Comparison of ENCODE assay signal across 32 cellular contexts in genomic region chr17:28249706-28250105, GRCh38.
"Had no signal": no experiment of that assay in that cellular context is flagged by ENCODE, and none has a peak within 500 bp of the region (broad histone marks: within the 10 kb centered on the region; RNA-seq: fewer than 3 reads in every experiment).

No MANE protein-coding gene starts in this region.

- H3K9me3 Mint-ChIP-seq: activated CD4-positive, alpha-beta memory T cell treated with anti-CD3 and anti-CD28 coated beads, Interleukin-2, amount 10 ng/mL, durations not matched to agents 7 days and 5 days; activated CD4-positive, alpha-beta T cell treated with anti-CD3 and anti-CD28 coated beads, Interleukin-2, amount 10 ng/mL, durations not matched to agents 7 days and 5 days; activated naive CD4-positive, alpha-beta T cell treated with anti-CD3 and anti-CD28 coated beads, Interleukin-2, amount 10 ng/mL, durations not matched to agents 7 days and 5 days; activated naive CD4-positive, alpha-beta T cell treated with anti-CD3 and anti-CD28 coated beads, Interleukin-2, amount 50 U/mL, for 72 hours; activated naive CD8-positive, alpha-beta T cell treated with anti-CD3 and anti-CD28 coated beads, Interleukin-2, amount 10 ng/mL, durations not matched to agents 7 days and 5 days; activated T-cell treated with anti-CD3 and anti-CD28 coated beads, Interleukin-2, amount 50 U/mL, for 24 hours; activated T-cell treated with anti-CD3 and anti-CD28 coated beads, Interleukin-2, amount 50 U/mL, for 72 hours; dendritic cell treated with granulocyte-macrophage colony-stimulating factor and Interleukin-4, amounts not matched to agents 40 ng/mL and 50 ng/mL, for 4 days; T-helper 2 cell treated with Interferon-gamma antibody and Interleukin-4, amounts not matched to agents 5 μg/mL and 100 μg/mL, for 36 hours; WTC11 had no signal

- FAIRE-seq: frontal cortex had no signal

- H3K27me3 ChIP-seq: ascending aorta, breast epithelium, cardiac muscle cell had no signal

- H3K4me3 ChIP-seq: ascending aorta, breast epithelium, cardiac muscle cell, coronary artery had no signal

- H3K27ac Mint-ChIP-seq: activated CD4-positive, alpha-beta memory T cell treated with anti-CD3 and anti-CD28 coated beads, Interleukin-2, amount 10 ng/mL, durations not matched to agents 7 days and 5 days; activated CD4-positive, alpha-beta T cell treated with anti-CD3 and anti-CD28 coated beads, Interleukin-2, amount 10 ng/mL, durations not matched to agents 7 days and 5 days; activated naive CD4-positive, alpha-beta T cell treated with anti-CD3 and anti-CD28 coated beads, Interleukin-2, amount 10 ng/mL, durations not matched to agents 7 days and 5 days; activated naive CD4-positive, alpha-beta T cell treated with anti-CD3 and anti-CD28 coated beads, Interleukin-2, amount 50 U/mL, for 72 hours; activated naive CD8-positive, alpha-beta T cell treated with anti-CD3 and anti-CD28 coated beads, Interleukin-2, amount 10 ng/mL, durations not matched to agents 7 days and 5 days; activated T-cell treated with anti-CD3 and anti-CD28 coated beads, Interleukin-2, amount 50 U/mL, for 24 hours; activated T-cell treated with anti-CD3 and anti-CD28 coated beads, Interleukin-2, amount 50 U/mL, for 72 hours; brain; dendritic cell treated with granulocyte-macrophage colony-stimulating factor and Interleukin-4, amounts not matched to agents 40 ng/mL and 50 ng/mL, for 4 days; endodermal cell; T-helper 17 cell; T-helper 2 cell treated with Interferon-gamma antibody and Interleukin-4, amounts not matched to agents 5 μg/mL and 100 μg/mL, for 36 hours; WTC11 had no signal

- H3K4me1 ChIP-seq: breast epithelium had no signal

- H3K36me3 Mint-ChIP-seq: activated naive CD4-positive, alpha-beta T cell treated with anti-CD3 and anti-CD28 coated beads, Interleukin-2, amount 10 ng/mL, durations not matched to agents 7 days and 5 days; activated naive CD4-positive, alpha-beta T cell treated with anti-CD3 and anti-CD28 coated beads, Interleukin-2, amount 50 U/mL, for 72 hours; activated naive CD8-positive, alpha-beta T cell treated with anti-CD3 and anti-CD28 coated beads, Interleukin-2, amount 10 ng/mL, durations not matched to agents 7 days and 5 days; brain; WTC11 had no signal

- H3K4me3 Mint-ChIP-seq: activated CD4-positive, alpha-beta memory T cell treated with anti-CD3 and anti-CD28 coated beads, Interleukin-2, amount 10 ng/mL, durations not matched to agents 7 days and 5 days; activated CD4-positive, alpha-beta T cell treated with anti-CD3 and anti-CD28 coated beads, Interleukin-2, amount 10 ng/mL, durations not matched to agents 7 days and 5 days; activated naive CD4-positive, alpha-beta T cell treated with anti-CD3 and anti-CD28 coated beads, Interleukin-2, amount 10 ng/mL, durations not matched to agents 7 days and 5 days; activated naive CD8-positive, alpha-beta T cell treated with anti-CD3 and anti-CD28 coated beads, Interleukin-2, amount 10 ng/mL, durations not matched to agents 7 days and 5 days; activated T-cell treated with anti-CD3 and anti-CD28 coated beads, Interleukin-2, amount 50 U/mL, for 24 hours; brain; dendritic cell treated with granulocyte-macrophage colony-stimulating factor and Interleukin-4, amounts not matched to agents 40 ng/mL and 50 ng/mL, for 4 days; endodermal cell; T-helper 17 cell; T-helper 2 cell treated with Interferon-gamma antibody and Interleukin-4, amounts not matched to agents 5 μg/mL and 100 μg/mL, for 36 hours; WTC11 had no signal

- ATAC-seq: activated naive CD4-positive, alpha-beta T cell treated with anti-CD3 and anti-CD28 coated beads, Interleukin-2, amount 50 U/mL, for 72 hours; activated T-cell treated with anti-CD3 and anti-CD28 coated beads, Interleukin-2, amount 50 U/mL, for 72 hours; esophagus mucosa; T-helper 17 cell; WTC11 had no signal

- H3K36me3 ChIP-seq: ascending aorta, breast epithelium, cardiac muscle cell had no signal

- H3K27ac ChIP-seq: ascending aorta, breast epithelium, cardiac muscle cell, coronary artery had no signal

- H3K9me3 ChIP-seq: ascending aorta, breast epithelium had no signal

- DNase-seq: activated CD4-positive, alpha-beta memory T cell treated with anti-CD3 and anti-CD28 coated beads, Interleukin-2, amount 10 ng/mL, durations not matched to agents 7 days and 5 days; activated CD4-positive, alpha-beta T cell treated with anti-CD3 and anti-CD28 coated beads for 1 hour; activated CD4-positive, alpha-beta T cell treated with anti-CD3 and anti-CD28 coated beads for 4 hours; activated CD4-positive, alpha-beta T cell treated with anti-CD3 and anti-CD28 coated beads, Interleukin-2, amount 10 ng/mL, durations not matched to agents 7 days and 5 days; activated CD4-positive, alpha-beta T cell treated with anti-CD3 and anti-CD28 coated beads, Interleukin-2, amount 50 U/mL, for 4 hours; activated CD8-positive, alpha-beta memory T cell treated with anti-CD3 and anti-CD28 coated beads, Interleukin-2, amount 50 U/mL, for 48 hours; activated gamma-delta T cell; activated naive CD4-positive, alpha-beta T cell; activated naive CD4-positive, alpha-beta T cell treated with anti-CD3 and anti-CD28 coated beads, Interleukin-2, amount 10 ng/mL, durations not matched to agents 7 days and 5 days; activated naive CD8-positive, alpha-beta T cell treated with anti-CD3 and anti-CD28 coated beads, Interleukin-2, amount 10 ng/mL, durations not matched to agents 7 days and 5 days; activated T-cell treated with anti-CD3 and anti-CD28 coated beads for 4 hours; activated T-cell treated with anti-CD3 and anti-CD28 coated beads, Interleukin-2, amount 50 U/mL, for 24 hours; activated T-cell treated with anti-CD3 and anti-CD28 coated beads, Interleukin-2, amount 50 U/mL, for 72 hours; central memory CD4-positive, alpha-beta T cell; cerebellar nuclear complex; effector memory CD4-positive, alpha-beta T cell; endodermal cell; foreskin fibroblast; head of caudate nucleus; T-helper 1 cell; T-helper 17 cell had no signal
